ENCODE assay signal across 25 cellular contexts in the genomic region with DNA sequence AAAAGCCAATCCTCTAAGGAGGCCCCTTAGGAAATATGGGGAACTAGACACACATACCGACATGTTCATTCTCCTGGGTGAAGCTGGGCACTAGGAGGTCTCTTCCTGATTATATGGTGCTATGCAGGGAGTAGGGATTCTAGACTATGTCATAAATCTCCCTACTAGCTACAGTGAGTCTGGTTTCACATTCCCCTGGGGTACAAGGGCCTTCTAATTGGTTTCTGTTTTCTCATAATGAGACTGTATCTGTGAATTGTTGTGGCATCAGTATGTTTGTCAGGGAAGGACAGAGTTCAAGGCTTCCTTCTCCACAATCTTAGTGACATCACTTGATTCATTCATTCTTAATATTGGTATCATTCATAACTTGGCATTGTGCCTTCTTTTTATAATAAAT.
"Had no signal": no experiment of that assay in that cellular context is flagged by ENCODE, and none has a peak within 500 bp of the region (broad histone marks: within the 10 kb centered on the region; RNA-seq: fewer than 3 reads in every experiment).

No MANE protein-coding gene starts in this region.

- H3K36me3 ChIP-seq: SJSA1 had no signal

- H3K4me1 Mint-ChIP-seq: IgD-negative memory B cell had no signal

- H3K4me3 ChIP-seq: K562, SJSA1, SK-N-MC had no signal

- H3K27ac Mint-ChIP-seq: IgD-negative memory B cell had no signal

- H3K27me3 Mint-ChIP-seq: IgD-negative memory B cell had no signal

- H3K36me3 Mint-ChIP-seq: IgD-negative memory B cell had no signal

- H3K27ac ChIP-seq: HL-60, KMS-11, SJSA1, SK-N-MC had no signal

- H3K4me1 ChIP-seq: SJSA1 had no signal

- ATAC-seq: K562 had no signal

- DNase-seq: Kasumi-1, MV-4-11, NCI-H1048, NCI-H1105, NCI-H1417, NCI-H1436 treated with DMSO at 0.1 percent for 48 hours, NCI-H1694, NCI-H187 treated with DMSO at 0.1 percent for 48 hours, NCI-H2029 treated with DMSO at 0.1 percent for 48 hours, NCI-H2171, NCI-H226, NCI-H446, NCI-H510A, NCI-H524 treated with DMSO at 0.1 percent for 48 hours, NCI-H69, NCI-H774, Right ventricle myocardium superior, RPMI8226, SIG-M5 had no signal

- H3K9me3 ChIP-seq: SJSA1 had no signal
